ENCODE assay signal across 1 cellular context in genomic region chr11:120344302-120345004, GRCh38.
A peak's percentile ranks its signal among the peaks of the same experiment; 100 is the strongest.
TF ChIP-seq lines count a peak whose summit lies in the region.

No MANE protein-coding gene starts in this region.

TF ChIP-seq in K562, 482 proteins besides CTCF, POLR2A, EP300 and RAD21 (continued from another document):
- TF ChIP-seq KDM4B (IDR thresholded peaks at IDR 0.05; ENCODE audit: borderline replicate concordance in 2 of 2, low read depth in 1 of 2) (no peak), ZNF589 (CRISPR knock-in tag; IDR thresholded peaks at IDR 0.05; ENCODE audit: low read depth) (0 out of 2 replicates have a peak, but pooled peaks have one; percentile 9), CBFA2T3 (IDR thresholded peaks at IDR 0.05) (peak; percentile 71), KDM2B (CRISPR knock-in tag; IDR thresholded peaks at IDR 0.05) (no peak), ATF6 (CRISPR knock-in tag; IDR thresholded peaks at IDR 0.05) (no peak), TAF9B (IDR thresholded peaks at IDR 0.05; ENCODE audit: partially characterized antibody) (no peak), ZFP30 (CRISPR knock-in tag; IDR thresholded peaks at IDR 0.05; ENCODE audit: borderline replicate concordance) (no peak), ZNF140 (CRISPR knock-in tag; IDR thresholded peaks at IDR 0.05) (no peak), SMARCA4 (IDR thresholded peaks at IDR 0.05) (peak; percentile 85; the same call in 1 of the 2 replicates), ZNF197 (CRISPR knock-in tag; IDR thresholded peaks at IDR 0.05; ENCODE audit: low read depth) (no peak), POLR2H (tag; IDR thresholded peaks at IDR 0.05; ENCODE audit: low read depth) (no peak), PCBP1 (IDR thresholded peaks at IDR 0.05; ENCODE audit: low read depth, low read length, poor library complexity, severe bottlenecking) (no peak), KLF16 (IDR thresholded peaks at IDR 0.05) (0 out of 2 replicates have a peak, but pooled peaks have one; percentile 43), MNT (conservative IDR thresholded peaks at IDR 0.05) (no peak), TFAP4 (CRISPR knock-in tag; IDR thresholded peaks at IDR 0.05; ENCODE audit: borderline replicate concordance) (no peak), SMAD4 (CRISPR knock-in tag; conservative IDR thresholded peaks at IDR 0.05) (peak; percentile 92), SNAPC5 (CRISPR knock-in tag; IDR thresholded peaks at IDR 0.05) (no peak), DEAF1 (CRISPR knock-in tag; IDR thresholded peaks at IDR 0.05) (no peak), EWSR1 (IDR thresholded peaks at IDR 0.05; ENCODE audit: borderline replicate concordance, low read depth, partially characterized antibody) (no peak)
